11 cellular contexts compared by ENCODE assay signal in genomic region chr7:73844848-73845460, GRCh38. TPM values are rescaled to one million over a fixed set of nuclear protein-coding genes. Genes with fewer than 3 reads are reported as not detected.
DNase-seq lines count a peak whose midpoint lies in the region; ATAC-seq and TF ChIP-seq lines count a peak whose summit lies in the region.
"Had no signal": no experiment of that assay in that cellular context is flagged by ENCODE, and none has a peak within 500 bp of the region (broad histone marks: within the 10 kb centered on the region; RNA-seq: fewer than 3 reads in every experiment).

No MANE protein-coding gene starts in this region.

- H4K12ac ChIP-seq in trophoblast cell (ENCODE audit: low read depth, low read length) = no peak overlapping the region

- ATAC-seq in CD4-positive, alpha-beta T cell (ENCODE audit: poor library complexity) = no peak
- ATAC-seq in PC-3 (0 out of 2 replicates have a peak, but pooled peaks have one; percentile 4), lower lobe of right lung (no peak), HG02870 (IDR thresholded peaks at IDR 0.05; ENCODE audit: unreplicated experiment) (no peak)

- peak overlapping the region; percentile 11 for H3K4me3 Mint-ChIP-seq in CD4-positive, alpha-beta T cell

- H3K23ac ChIP-seq in trophoblast cell (ENCODE audit: low read length) = no peak overlapping the region

- no peak overlapping the region for H2BK12ac ChIP-seq in trophoblast cell (ENCODE audit: low read length)

- no peaks in the 10 kb centered on the region for H3K9me3 ChIP-seq in CD4-positive, alpha-beta T cell (ENCODE audit: control insufficient read depth, low read length)
- H3K9me3 ChIP-seq in PC-3 (ENCODE audit: low read length) = no peaks in the 10 kb centered on the region
- peaks cover 1% of the 10 kb centered on the region for H3K9me3 ChIP-seq in trophoblast cell (ENCODE audit: insufficient read depth, low read depth, low read length)
- H3K9me3 ChIP-seq in lower lobe of right lung = no peaks in the 10 kb centered on the region

- no peak overlapping the region for H3K14ac ChIP-seq in trophoblast cell (ENCODE audit: low read length)

- no peak overlapping the region for H2AK5ac ChIP-seq in trophoblast cell (ENCODE audit: low read length)

- H3K9ac ChIP-seq in PC-3 (ENCODE audit: low read length) (no peak overlapping the region), trophoblast cell (ENCODE audit: low read length) (no peak overlapping the region)

- no peaks in the 10 kb centered on the region for H3F3A ChIP-seq in PC-3 (ENCODE audit: low read length, unreplicated experiment)

- no peak overlapping the region for H4K8ac ChIP-seq in trophoblast cell (ENCODE audit: low read depth, low read length)

- no peaks in the 10 kb centered on the region for H4K20me1 ChIP-seq in PC-3 (ENCODE audit: low read length)

- H3K9me3 Mint-ChIP-seq in CD4-positive, alpha-beta T cell = no peaks in the 10 kb centered on the region

- H3K4ac ChIP-seq in trophoblast cell (ENCODE audit: low read depth, low read length) = no peak overlapping the region

- BruUV-seq in PC-3 (replicated peaks; lab: Mats Ljungman, UMichigan) = no TSS peak

- no peak overlapping the region for H3K27ac ChIP-seq in CD4-positive, alpha-beta T cell (ENCODE audit: low read depth, low read length)
- no peak overlapping the region for H3K27ac ChIP-seq in PC-3 (ENCODE audit: low read length)
- peak overlapping the region; percentile 53 for H3K27ac ChIP-seq in epithelial cell of prostate
- H3K27ac ChIP-seq in trophoblast cell (ENCODE audit: low read depth, low read length) = peak overlapping the region; percentile 31
- no peak overlapping the region for H3K27ac ChIP-seq in lower lobe of right lung

- H3K4me3 ChIP-seq in PC-3 (ENCODE audit: low read length) = no peak overlapping the region
- no peak overlapping the region for H3K4me3 ChIP-seq in trophoblast cell (ENCODE audit: low read depth, low read length)
- no peak overlapping the region for H3K4me3 ChIP-seq in lower lobe of right lung

- no peak overlapping the region for H3K27ac Mint-ChIP-seq in CD4-positive, alpha-beta T cell

- H3K36me3 Mint-ChIP-seq in CD4-positive, alpha-beta T cell (ENCODE audit: low read depth) = no peaks in the 10 kb centered on the region

- H3K36me3 ChIP-seq in PC-3 (ENCODE audit: low read depth, low read length) (no peaks in the 10 kb centered on the region), trophoblast cell (ENCODE audit: control insufficient read depth in 1 of 2, insufficient read depth in 2 of 2, low read length in 2 of 2) (no peaks in the 10 kb centered on the region), lower lobe of right lung (no peaks in the 10 kb centered on the region)

- no peaks in the 10 kb centered on the region for H3K27me3 Mint-ChIP-seq in CD4-positive, alpha-beta T cell

- H3K27me3 ChIP-seq in CD4-positive, alpha-beta T cell (ENCODE audit: control insufficient read depth, insufficient read depth, low read length) = no peaks in the 10 kb centered on the region
- H3K27me3 ChIP-seq in PC-3 (ENCODE audit: low read length) (no peaks in the 10 kb centered on the region), trophoblast cell (ENCODE audit: insufficient read depth, low read length) (no peaks in the 10 kb centered on the region), lower lobe of right lung (ENCODE audit: low read depth) (no peaks in the 10 kb centered on the region)

- no peak for TF ChIP-seq CTCF in CD4-positive, alpha-beta T cell (IDR thresholded peaks at IDR 0.05)
- TF ChIP-seq CTCF in PC-3 (conservative IDR thresholded peaks at IDR 0.05; ENCODE audit: low read depth, low read length) (no peak), lower lobe of right lung (IDR thresholded peaks at IDR 0.05) (no peak)

- H3K79me2 ChIP-seq in PC-3 (ENCODE audit: low read length) = 0 out of 2 replicates have a peak, but pooled peaks cover 7% of the 10 kb centered on the region
- H3K79me2 ChIP-seq in trophoblast cell (ENCODE audit: control insufficient read depth, insufficient read depth, low read length, poor library complexity) = no peaks in the 10 kb centered on the region

- H3K4me2 ChIP-seq in PC-3 (ENCODE audit: low read length) (no peak overlapping the region), trophoblast cell (ENCODE audit: low read length) (no peak overlapping the region)

- intact Hi-C loops in CD4-positive, alpha-beta T cell (cut with DNase I, micrococcal nuclease) = loop anchor here in 1 of 2 experiments (5.0 kb wide), 1 partner anchor 178 kb away; the partner anchor contains the start of gene VPS37D
- intact Hi-C loops in PC-3 (cut with micrococcal nuclease) (no loop called here), lower lobe of right lung (cut with DNase I) (no loop called here)

- H3K4me1 ChIP-seq in PC-3 (ENCODE audit: insufficient read depth, low read length) (peaks cover 36% of the 10 kb centered on the region), trophoblast cell (ENCODE audit: control insufficient read depth in 1 of 2, insufficient read depth in 2 of 2, low read length in 2 of 2) (peaks cover 17 to 18% of the 10 kb centered on the region in 2 experiments), lower lobe of right lung (peaks cover 22% of the 10 kb centered on the region)

- WGBS in trophoblast cell (ENCODE audit: extremely low coverage, insufficient coverage, insufficient read length) = no CpG with 5 or more reads among the region's 13 CpGs

- H4K91ac ChIP-seq in trophoblast cell (ENCODE audit: low read depth, low read length) = peak overlapping the region; percentile 29

- no peaks in the 10 kb centered on the region for H3K9me2 ChIP-seq in PC-3 (replicated peaks; ENCODE audit: low read length)

- DNase-seq in CD4-positive, alpha-beta T cell = no peak
- peak; percentile 67 for DNase-seq in PC-3
- no peak for DNase-seq in epithelial cell of prostate (ENCODE audit: low read depth, low spot score)
- peak; percentile 87 to 94 for DNase-seq in trophoblast cell
- no peak for DNase-seq in lower lobe of right lung
- DNase-seq in NCI-H526 treated with DMSO at 0.1 percent for 48 hours (lab: John Stamatoyannopoulos, UW) = no peak
- DNase-seq in NOMO-1 treated with DMSO at 0.1 percent for 48 hours (lab: John Stamatoyannopoulos, UW; ENCODE audit: unreplicated experiment) = no peak
- DNase-seq: effector CD4-positive, alpha-beta T cell; occipital lobe had no signal

- POLR2A ChIA-PET in CD4-positive, alpha-beta T cell (lab: Charles Lee) = no interaction called here
- POLR2A ChIA-PET in PC-3 (lab: Charles Lee; ENCODE audit: unreplicated experiment) = no interaction called here

- no peak overlapping the region for H2BK120ac ChIP-seq in trophoblast cell (ENCODE audit: insufficient read depth, low read length, poor library complexity)

- no peak overlapping the region for H2BK5ac ChIP-seq in trophoblast cell (ENCODE audit: low read depth, low read length, poor library complexity)

- no peak overlapping the region for H2AFZ ChIP-seq in PC-3 (ENCODE audit: low read length)
- no peak overlapping the region for H2AFZ ChIP-seq in trophoblast cell (ENCODE audit: insufficient read depth, low read length, poor library complexity)

- no peak overlapping the region for H3K18ac ChIP-seq in trophoblast cell (ENCODE audit: low read length)

- H3K4me1 Mint-ChIP-seq in CD4-positive, alpha-beta T cell (ENCODE audit: low read depth) = peaks cover 14% of the 10 kb centered on the region

- peaks cover 8% of the 10 kb centered on the region for H3K79me1 ChIP-seq in trophoblast cell (ENCODE audit: low read length)

- CTCF ChIA-PET in CD4-positive, alpha-beta T cell (lab: Charles Lee) = interaction anchor here (0.5 to 1.4 kb wide), 2 partner anchors 10 to 13 kb away, joined by 4 to 5 read pairs; no protein-coding TSS in a partner anchor
- CTCF ChIA-PET in PC-3 (lab: Charles Lee) = no interaction called here

RNA-seq across cellular contexts. Expression of gene METTL27, which starts 2.6 kb away (rescaled TPM):
- 1 to 10 TPM; 1.6 to 2.1 TPM for total RNA-seq in CD4-positive, alpha-beta T cell
- total RNA-seq in PC-3 (2014; rRNA removed) (0.35 and 3.3 TPM in 2 replicates), lower lobe of right lung (4.0 TPM)
- polyA plus RNA-seq in trophoblast cell (2013) = 1.3 and 1.5 TPM in 2 replicates

RNA-seq across cellular contexts. Expression of gene CLDN4, which starts 14.2 kb away (rescaled TPM):
- under 1 TPM; 0.05 to 0.14 TPM for total RNA-seq in CD4-positive, alpha-beta T cell
- total RNA-seq in PC-3 (2014; rRNA removed) (656 and 724 TPM in 2 replicates), lower lobe of right lung (116 TPM)
- 166 and 180 TPM in 2 replicates for polyA plus RNA-seq in trophoblast cell (2013)

RNA-seq across cellular contexts. Expression of gene TMEM270, which starts 16.0 kb away (rescaled TPM):
- total RNA-seq in CD4-positive, alpha-beta T cell = not detected
- total RNA-seq in PC-3 (2014; rRNA removed) (3.8 TPM in 1 of 2 replicates, not detected in the other), lower lobe of right lung (not detected)
- polyA plus RNA-seq in trophoblast cell (2013) = not detected in 2 replicates
- total RNA-seq: liver, occipital lobe had no signal

Comparison
In these comparisons a context has a peak if more than half of its experiments do, and no peak if none do; other contexts are left out.
1. DNase-seq: peak in PC-3 (single experiment) and trophoblast cell (2 of 2); none in CD4-positive, alpha-beta T cell (0 of 10), epithelial cell of prostate (single experiment), lower lobe of right lung (single experiment), NCI-H526 treated with DMSO at 0.1 percent for 48 hours (single experiment) and NOMO-1 treated with DMSO at 0.1 percent for 48 hours (single experiment).
2. H3K27ac ChIP-seq: peak in epithelial cell of prostate (single experiment) and trophoblast cell (single experiment); none in CD4-positive, alpha-beta T cell (single experiment), PC-3 (single experiment) and lower lobe of right lung (single experiment).
3. RNA of gene CLDN4, which starts 14.2 kb away (total RNA-seq): 656 to 724 TPM in PC-3 and 116 TPM in lower lobe of right lung (single experiment); 0.05 to 0.14 TPM in CD4-positive, alpha-beta T cell; every median in the first group is over 100 times any median in the second.